16 cellular contexts compared by ENCODE assay signal in the genomic region with DNA sequence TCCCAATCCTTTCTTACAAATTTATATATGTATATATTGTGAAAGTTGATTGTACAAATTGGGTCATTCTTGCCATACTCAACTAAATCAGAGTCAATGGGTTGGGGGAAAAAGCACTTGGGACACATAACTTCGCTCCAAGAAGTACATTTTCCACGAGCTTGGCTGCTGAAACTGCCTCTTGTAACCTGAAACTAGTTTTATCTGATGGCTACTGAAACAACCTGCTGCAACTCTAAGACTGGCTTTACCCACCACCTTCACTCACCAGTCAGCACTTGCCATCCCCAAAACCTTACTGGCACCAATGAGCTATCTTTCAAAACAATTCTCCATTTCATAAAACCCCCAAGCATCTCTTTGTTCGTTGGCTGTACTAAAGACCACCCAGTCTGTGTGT. TPM values are rescaled to one million over a fixed set of nuclear protein-coding genes. Genes with fewer than 3 reads are reported as not detected.
DNase-seq lines count a peak whose midpoint lies in the region; ATAC-seq, FAIRE-seq and TF ChIP-seq lines count a peak whose summit lies in the region.
"Had no signal": no experiment of that assay in that cellular context is flagged by ENCODE, and none has a peak within 500 bp of the region (broad histone marks: within the 10 kb centered on the region; RNA-seq: fewer than 3 reads in every experiment).

No MANE protein-coding gene starts in this region.

- intact Hi-C loops in K562 (cut with micrococcal nuclease), result no loop called here
- intact Hi-C loops in activated CD4-positive, alpha-beta memory T cell treated with anti-CD3 and anti-CD28 coated beads for 36 hours (cut with micrococcal nuclease), result no loop called here

- no peaks in the 10 kb centered on the region for H3K9me1 ChIP-seq in K562 (ENCODE audit: control insufficient read depth, insufficient read depth, low read length)

- no peak for FAIRE-seq in K562 (lab: Jason Lieb, UNC)

- peak; percentile 95 for TF ChIP-seq EP300 in K562 (IDR thresholded peaks at IDR 0.05; ENCODE audit: low read length)

- no peaks in the 10 kb centered on the region for H3K4me1 Mint-ChIP-seq in activated CD4-positive, alpha-beta memory T cell treated with anti-CD3 and anti-CD28 coated beads for 36 hours (ENCODE audit: low read depth)
- H3K4me1 Mint-ChIP-seq: CD8-positive, alpha-beta memory T cell; GM23338 had no signal

- BruUV-seq in K562 (replicated peaks; lab: Mats Ljungman, UMichigan), result no TSS peak

- no peak overlapping the region for H3K9ac ChIP-seq in MM.1S (ENCODE audit: low read length)
- no peak overlapping the region for H3K9ac ChIP-seq in K562 (ENCODE audit: insufficient read depth in 1 of 2, low read depth in 2 of 2, low read length in 2 of 2)
- H3K9ac ChIP-seq: BLaER1 had no signal

- H3K27me3 Mint-ChIP-seq in activated CD4-positive, alpha-beta memory T cell treated with anti-CD3 and anti-CD28 coated beads for 36 hours, result peaks cover 2% of the 10 kb centered on the region
- H3K27me3 Mint-ChIP-seq: CD8-positive, alpha-beta memory T cell had no signal

- H3K4me2 ChIP-seq in MM.1S (ENCODE audit: low read depth, low read length) (0 out of 2 replicates have a peak overlapping the region, but pooled peaks have one; percentile 6), K562 (ENCODE audit: insufficient read depth, low read length) (no peak overlapping the region)
- H3K4me2 ChIP-seq: BLaER1, GM23338 had no signal

- H3K36me3 Mint-ChIP-seq in activated CD4-positive, alpha-beta memory T cell treated with anti-CD3 and anti-CD28 coated beads for 36 hours, result no peaks in the 10 kb centered on the region

- no peaks in the 10 kb centered on the region for H4K20me1 ChIP-seq in MM.1S (ENCODE audit: insufficient read depth, low read length)
- no peaks in the 10 kb centered on the region for H4K20me1 ChIP-seq in K562 (replicated peaks; ENCODE audit: control insufficient read depth, insufficient read depth, low read length)
- H4K20me1 ChIP-seq: BLaER1 had no signal

- H2AFZ ChIP-seq in MM.1S (ENCODE audit: low read length), result peak overlapping the region; percentile 52; the same call in 1 of the 2 replicates
- H2AFZ ChIP-seq in K562 (ENCODE audit: low read depth, low read length), result no peak overlapping the region
- H2AFZ ChIP-seq: GM23338 had no signal

- H3K4me3 ChIP-seq in MM.1S (ENCODE audit: low read length) (no peak overlapping the region), K562 (no peak overlapping the region)
- H3K4me3 ChIP-seq: BLaER1, GM23338 had no signal

- no peak overlapping the region for H3K27ac ChIP-seq in MM.1S (ENCODE audit: low read length)
- H3K27ac ChIP-seq in K562 (ENCODE audit: extremely low read depth, low read depth, low read length), result no peak overlapping the region
- H3K27ac ChIP-seq: BLaER1, HL-60 had no signal

- no peaks in the 10 kb centered on the region for H3K9me2 ChIP-seq in MM.1S (replicated peaks; ENCODE audit: insufficient read depth, low read length)

- 2% methylated on average over 3 of the region's 3 CpGs for WGBS in K562 (ENCODE audit: insufficient coverage, low coverage, missing lambda C conversion rate)

- in situ Hi-C loops in K562 (cut with MboI), result no loop called here

- no peaks in the 10 kb centered on the region for H3K9me3 Mint-ChIP-seq in activated CD4-positive, alpha-beta memory T cell treated with anti-CD3 and anti-CD28 coated beads for 36 hours
- H3K9me3 Mint-ChIP-seq: CD8-positive, alpha-beta memory T cell; GM23338 had no signal

- no peak overlapping the region for H3K27ac Mint-ChIP-seq in activated CD4-positive, alpha-beta memory T cell treated with anti-CD3 and anti-CD28 coated beads for 36 hours
- H3K27ac Mint-ChIP-seq: CD8-positive, alpha-beta memory T cell; GM23338 had no signal

- peak; percentile 23 for DNase-seq in MM.1S
- DNase-seq in K562 (ENCODE audit: extremely low read depth in 1 of 4, low spot score in 3 of 4), result no peak
- DNase-seq in activated CD4-positive, alpha-beta memory T cell treated with anti-CD3 and anti-CD28 coated beads for 36 hours, result no peak
- DNase-seq: CD8-positive, alpha-beta memory T cell; KG1; NCI-H1092 treated with DMSO at 0.1 percent for 48 hours; NCI-H1694; NCI-H2107; NCI-H69; T-helper 1 cell had no signal

- H3K79me2 ChIP-seq in MM.1S (ENCODE audit: low read length) (no peaks in the 10 kb centered on the region), K562 (ENCODE audit: control insufficient read depth, insufficient read depth, low read length) (no peaks in the 10 kb centered on the region)

- ATAC-seq in K562 (0 out of 3 replicates have a peak, but pooled peaks have one; percentile 32), GM18909 (IDR thresholded peaks at IDR 0.05; ENCODE audit: poor library complexity, unreplicated experiment) (no peak)
- ATAC-seq: GM23338 had no signal

- H3K9me3 ChIP-seq in MM.1S (replicated peaks; ENCODE audit: insufficient read depth, low read length) (no peaks in the 10 kb centered on the region), K562 (replicated peaks; ENCODE audit: control insufficient read depth, insufficient read depth, low read depth, low read length) (no peaks in the 10 kb centered on the region)
- H3K9me3 ChIP-seq: BLaER1 had no signal

- no peak for TF ChIP-seq POLR2A in K562 (conservative IDR thresholded peaks at IDR 0.05)

- no peaks in the 10 kb centered on the region for H3F3A ChIP-seq in MM.1S (ENCODE audit: insufficient read depth, low read length)

- no peak for TF ChIP-seq RAD21 in K562 (CRISPR knock-in tag; conservative IDR thresholded peaks at IDR 0.05 in 1 of 2, IDR thresholded peaks at IDR 0.05 in 1 of 2)

- H3K27me3 ChIP-seq in MM.1S (replicated peaks; ENCODE audit: insufficient read depth, low read length) (no peaks in the 10 kb centered on the region), K562 (ENCODE audit: control insufficient read depth in 2 of 2, insufficient read depth in 2 of 2, low read length in 2 of 2) (no peaks in the 10 kb centered on the region; a peak in 1 of 5 replicates)
- H3K27me3 ChIP-seq: BLaER1 had no signal

- POLR2A ChIA-PET in K562 (lab: Yijun Ruan, JAX), result interaction anchor here (0.8 to 1.6 kb wide), 3 partner anchors 9 to 34 kb away, joined by 3 to 7 read pairs (median 3); no protein-coding TSS in a partner anchor
- POLR2A ChIA-PET in activated CD4-positive, alpha-beta memory T cell treated with anti-CD3 and anti-CD28 coated beads for 36 hours (lab: Charles Lee), result no interaction called here

- no peak overlapping the region for H3K4me3 Mint-ChIP-seq in activated CD4-positive, alpha-beta memory T cell treated with anti-CD3 and anti-CD28 coated beads for 36 hours
- H3K4me3 Mint-ChIP-seq: CD8-positive, alpha-beta memory T cell; GM23338 had no signal

- no peaks in the 10 kb centered on the region for H3K4me1 ChIP-seq in MM.1S (ENCODE audit: low read length)
- H3K4me1 ChIP-seq in K562 (replicated peaks in 1 of 2; ENCODE audit: control insufficient read depth in 2 of 2, insufficient read depth in 2 of 2, low read length in 2 of 2), result no peaks in the 10 kb centered on the region; a peak in 2 of 5 replicates
- H3K4me1 ChIP-seq: BLaER1 had no signal

- CTCF ChIA-PET in K562 (lab: Yijun Ruan, JAX; ENCODE audit: low intra/inter-chr PET ratio), result no interaction called here
- CTCF ChIA-PET in activated CD4-positive, alpha-beta memory T cell treated with anti-CD3 and anti-CD28 coated beads for 36 hours (lab: Charles Lee), result interaction anchor here (2.3 kb wide), 1 partner anchor 14 kb away, joined by 8 read pairs; no protein-coding TSS in a partner anchor

- TF ChIP-seq CTCF in MM.1S (IDR thresholded peaks at IDR 0.05; ENCODE audit: low read length) (no peak), K562 (IDR thresholded peaks at IDR 0.05 in 2 of 3, conservative IDR thresholded peaks at IDR 0.05 in 1 of 3; ENCODE audit: insufficient read depth in 2 of 3, low read depth in 1 of 3, low read length in 3 of 3) (no peak)

- H3K36me3 ChIP-seq in MM.1S (replicated peaks; ENCODE audit: insufficient read depth, low read length) (no peaks in the 10 kb centered on the region), K562 (ENCODE audit: control insufficient read depth, insufficient read depth, low read length) (no peaks in the 10 kb centered on the region)
- H3K36me3 ChIP-seq: BLaER1 had no signal

RNA-seq across cellular contexts. Expression of a gene that starts 14.5 kb away (rescaled TPM):
- not detected in 2 replicates for total RNA-seq in K562 (2011; cell fraction: chromatin; rRNA removed; ENCODE audit: low replicate concordance)
- total RNA-seq in K562 (2011; cell fraction: nucleolus; rRNA removed), result 0.50 TPM in 1 of 2 replicates, not detected in the other
- total RNA-seq in K562 (2011; cell fraction: nucleoplasm; rRNA removed), result 0.31 and 1.5 TPM in 2 replicates
- total RNA-seq in K562 (2014; rRNA removed), result not detected in 2 replicates
- not detected in 2 replicates for total RNA-seq in K562 (2014; rRNA removed; fragmentation: Illumina TruSeq; extraction: Trizol)
- total RNA-seq in K562 (2015; rRNA removed; fragmentation: Illumina TruSeq; extraction: Trizol), result not detected in 2 replicates
- total RNA-seq in K562 (2021), result not detected in 2 replicates
- polyA plus RNA-seq in K562 (2011; rRNA removed), result not detected in 2 replicates
- polyA plus RNA-seq in K562 (2011; cell fraction: cytosol; rRNA removed), result not detected in 2 replicates
- 0.07 TPM in 1 of 2 replicates, not detected in the other for polyA plus RNA-seq in K562 (2011; cell fraction: nucleus; rRNA removed)
- not detected in 2 replicates for polyA plus RNA-seq in K562 (2012)
- not detected in 2 replicates for polyA plus RNA-seq in K562 (2014; fragmentation: Illumina TruSeq; extraction: Trizol)
- polyA plus RNA-seq in K562 (2014; fragmentation: Nextera tagmentation; extraction: Ambion mirVana), result not detected
- not detected in 2 replicates for polyA plus RNA-seq in K562 (2014; rRNA removed)
- polyA minus RNA-seq in K562 (2011; rRNA and poly(A)+ RNA removed), result not detected in 2 replicates
- not detected in 2 replicates for polyA minus RNA-seq in K562 (2011; cell fraction: cytosol; rRNA and poly(A)+ RNA removed)
- polyA minus RNA-seq in K562 (2011; cell fraction: nucleus; rRNA and poly(A)+ RNA removed), result not detected in 2 replicates
- 1 to 10 TPM; 8.1 to 8.5 TPM for total RNA-seq in activated CD4-positive, alpha-beta memory T cell treated with anti-CD3 and anti-CD28 coated beads for 36 hours
- total RNA-seq: M059J had no signal
- polyA plus RNA-seq: CD8-positive, alpha-beta memory T cell had no signal

RNA-seq across cellular contexts. Expression of a gene that starts 15.1 kb away (rescaled TPM):
- total RNA-seq in K562 (2011; cell fraction: chromatin; rRNA removed; ENCODE audit: low replicate concordance), result 82.5 and 106 TPM in 2 replicates
- total RNA-seq in K562 (2011; cell fraction: nucleolus; rRNA removed), result 91.9 and 98.4 TPM in 2 replicates
- 76.1 and 86.0 TPM in 2 replicates for total RNA-seq in K562 (2011; cell fraction: nucleoplasm; rRNA removed)
- total RNA-seq in K562 (2014; rRNA removed) (27.3 and 39.7 TPM in 2 replicates), K562 (2014; rRNA removed; fragmentation: Illumina TruSeq; extraction: Trizol) (24.5 and 26.8 TPM in 2 replicates), K562 (2015; rRNA removed; fragmentation: Illumina TruSeq; extraction: Trizol) (25.9 and 26.2 TPM in 2 replicates), K562 (2021) (41.9 and 44.0 TPM in 2 replicates)
- polyA plus RNA-seq in K562 (2011; rRNA removed) (37.3 and 40.0 TPM in 2 replicates), K562 (2014; fragmentation: Illumina TruSeq; extraction: Trizol) (23.1 and 24.9 TPM in 2 replicates), K562 (2014; fragmentation: Nextera tagmentation; extraction: Ambion mirVana) (1 to 10 TPM; 4.5 to 5.2 TPM), K562 (2014; rRNA removed) (42.5 and 44.8 TPM in 2 replicates)
- polyA plus RNA-seq in K562 (2011; cell fraction: cytosol; rRNA removed), result 24.5 and 36.5 TPM in 2 replicates
- 190 and 193 TPM in 2 replicates for polyA plus RNA-seq in K562 (2011; cell fraction: nucleus; rRNA removed)
- polyA plus RNA-seq in K562 (2012), result 23.1 and 26.7 TPM in 2 replicates
- polyA minus RNA-seq in K562 (2011; rRNA and poly(A)+ RNA removed), result 22.7 and 23.6 TPM in 2 replicates
- 10.9 and 17.9 TPM in 2 replicates for polyA minus RNA-seq in K562 (2011; cell fraction: cytosol; rRNA and poly(A)+ RNA removed)
- polyA minus RNA-seq in K562 (2011; cell fraction: nucleus; rRNA and poly(A)+ RNA removed), result 60.3 and 71.5 TPM in 2 replicates
- total RNA-seq in activated CD4-positive, alpha-beta memory T cell treated with anti-CD3 and anti-CD28 coated beads for 36 hours, result 10 to 100 TPM; 31.9 to 37.2 TPM

RNA-seq across cellular contexts. Expression of a gene that starts 25.1 kb away (rescaled TPM):
- total RNA-seq in K562 (2011; cell fraction: chromatin; rRNA removed; ENCODE audit: low replicate concordance), result not detected in 2 replicates
- not detected in 2 replicates for total RNA-seq in K562 (2011; cell fraction: nucleolus; rRNA removed)
- not detected in 2 replicates for total RNA-seq in K562 (2011; cell fraction: nucleoplasm; rRNA removed)
- total RNA-seq in K562 (2014; rRNA removed) (not detected in 2 replicates), K562 (2014; rRNA removed; fragmentation: Illumina TruSeq; extraction: Trizol) (not detected in 2 replicates), K562 (2015; rRNA removed; fragmentation: Illumina TruSeq; extraction: Trizol) (not detected in 2 replicates), K562 (2021) (not detected in 2 replicates)
- polyA plus RNA-seq in K562 (2011; rRNA removed) (not detected in 2 replicates), K562 (2014; fragmentation: Illumina TruSeq; extraction: Trizol) (not detected in 2 replicates), K562 (2014; fragmentation: Nextera tagmentation; extraction: Ambion mirVana) (not detected), K562 (2014; rRNA removed) (not detected in 2 replicates)
- not detected in 2 replicates for polyA plus RNA-seq in K562 (2011; cell fraction: cytosol; rRNA removed)
- polyA plus RNA-seq in K562 (2011; cell fraction: nucleus; rRNA removed), result not detected in 2 replicates
- 0.12 and 0.15 TPM in 2 replicates for polyA plus RNA-seq in K562 (2012)
- polyA minus RNA-seq in K562 (2011; rRNA and poly(A)+ RNA removed), result not detected in 2 replicates
- polyA minus RNA-seq in K562 (2011; cell fraction: cytosol; rRNA and poly(A)+ RNA removed), result not detected in 2 replicates
- not detected in 2 replicates for polyA minus RNA-seq in K562 (2011; cell fraction: nucleus; rRNA and poly(A)+ RNA removed)
- total RNA-seq in activated CD4-positive, alpha-beta memory T cell treated with anti-CD3 and anti-CD28 coated beads for 36 hours, result not detected
- total RNA-seq: CD8-positive, alpha-beta memory T cell; Daoy; GM23338; M059J had no signal
- polyA plus RNA-seq: CD8-positive, alpha-beta memory T cell had no signal

RNA-seq across cellular contexts. Expression of a gene that starts 38.8 kb away (rescaled TPM):
- total RNA-seq in K562 (2011; cell fraction: chromatin; rRNA removed; ENCODE audit: low replicate concordance), result 0.09 TPM in 1 of 2 replicates, not detected in the other
- 0.33 TPM in 1 of 2 replicates, not detected in the other for total RNA-seq in K562 (2011; cell fraction: nucleolus; rRNA removed)
- total RNA-seq in K562 (2011; cell fraction: nucleoplasm; rRNA removed), result not detected in 2 replicates
- total RNA-seq in K562 (2014; rRNA removed), result not detected in 2 replicates
- total RNA-seq in K562 (2014; rRNA removed; fragmentation: Illumina TruSeq; extraction: Trizol), result not detected in 2 replicates
- total RNA-seq in K562 (2015; rRNA removed; fragmentation: Illumina TruSeq; extraction: Trizol), result not detected in 2 replicates
- total RNA-seq in K562 (2021), result 0.16 TPM in 2 replicates
- polyA plus RNA-seq in K562 (2011; rRNA removed), result not detected in 2 replicates
- polyA plus RNA-seq in K562 (2011; cell fraction: cytosol; rRNA removed), result 0.01 TPM in 1 of 2 replicates, not detected in the other
- 0.04 and 0.07 TPM in 2 replicates for polyA plus RNA-seq in K562 (2011; cell fraction: nucleus; rRNA removed)
- not detected in 2 replicates for polyA plus RNA-seq in K562 (2012)
- polyA plus RNA-seq in K562 (2014; fragmentation: Illumina TruSeq; extraction: Trizol), result not detected in 2 replicates
- polyA plus RNA-seq in K562 (2014; fragmentation: Nextera tagmentation; extraction: Ambion mirVana), result not detected
- polyA plus RNA-seq in K562 (2014; rRNA removed), result not detected in 2 replicates
- polyA minus RNA-seq in K562 (2011; rRNA and poly(A)+ RNA removed), result 0.09 TPM in 1 of 2 replicates, not detected in the other
- polyA minus RNA-seq in K562 (2011; cell fraction: cytosol; rRNA and poly(A)+ RNA removed), result not detected in 2 replicates
- 0.11 TPM in 1 of 2 replicates, not detected in the other for polyA minus RNA-seq in K562 (2011; cell fraction: nucleus; rRNA and poly(A)+ RNA removed)
- total RNA-seq in activated CD4-positive, alpha-beta memory T cell treated with anti-CD3 and anti-CD28 coated beads for 36 hours, result not detected
- total RNA-seq: CD8-positive, alpha-beta memory T cell; Daoy had no signal
- polyA plus RNA-seq: CD8-positive, alpha-beta memory T cell had no signal

RNA-seq across cellular contexts. Expression of a gene that starts 53.2 kb away (rescaled TPM):
- 6.5 and 16.4 TPM in 2 replicates for total RNA-seq in K562 (2011; cell fraction: chromatin; rRNA removed; ENCODE audit: low replicate concordance)
- total RNA-seq in K562 (2011; cell fraction: nucleolus; rRNA removed), result 10.9 and 11.0 TPM in 2 replicates
- total RNA-seq in K562 (2011; cell fraction: nucleoplasm; rRNA removed), result 5.4 and 7.9 TPM in 2 replicates
- total RNA-seq in K562 (2014; rRNA removed) (1.0 and 2.6 TPM in 2 replicates), K562 (2014; rRNA removed; fragmentation: Illumina TruSeq; extraction: Trizol) (0.67 and 0.80 TPM in 2 replicates), K562 (2015; rRNA removed; fragmentation: Illumina TruSeq; extraction: Trizol) (1.8 and 2.1 TPM in 2 replicates), K562 (2021) (2.5 and 3.2 TPM in 2 replicates)
- polyA plus RNA-seq in K562 (2011; rRNA removed) (1.5 and 5.8 TPM in 2 replicates), K562 (2014; fragmentation: Illumina TruSeq; extraction: Trizol) (1.3 and 2.1 TPM in 2 replicates), K562 (2014; fragmentation: Nextera tagmentation; extraction: Ambion mirVana) (under 1 TPM; 0.08 to 0.13 TPM), K562 (2014; rRNA removed) (3.7 and 4.0 TPM in 2 replicates)
- 1.6 and 2.9 TPM in 2 replicates for polyA plus RNA-seq in K562 (2011; cell fraction: cytosol; rRNA removed)
- polyA plus RNA-seq in K562 (2011; cell fraction: nucleus; rRNA removed), result 33.3 and 59.9 TPM in 2 replicates
- polyA plus RNA-seq in K562 (2012), result 2.7 and 9.9 TPM in 2 replicates
- 1.6 and 1.8 TPM in 2 replicates for polyA minus RNA-seq in K562 (2011; rRNA and poly(A)+ RNA removed)
- 0.48 and 5.2 TPM in 2 replicates for polyA minus RNA-seq in K562 (2011; cell fraction: cytosol; rRNA and poly(A)+ RNA removed)
- polyA minus RNA-seq in K562 (2011; cell fraction: nucleus; rRNA and poly(A)+ RNA removed), result 7.9 and 20.1 TPM in 2 replicates
- 10 to 100 TPM; 22.8 to 23.4 TPM for total RNA-seq in activated CD4-positive, alpha-beta memory T cell treated with anti-CD3 and anti-CD28 coated beads for 36 hours
